ENCODE assay signal across 8 cellular contexts in genomic region chr5:140565780-140566095, GRCh38. TPM values are rescaled to one million over a fixed set of nuclear protein-coding genes. Genes with fewer than 3 reads are reported as not detected.
DNase-seq lines count a peak whose midpoint lies in the region; ATAC-seq and TF ChIP-seq lines count a peak whose summit lies in the region.

No MANE protein-coding gene starts in this region.

- no peaks in the 10 kb centered on the region for H4K20me1 ChIP-seq in mammary epithelial cell (ENCODE audit: insufficient read depth, low read length)

- in situ Hi-C loops in mammary epithelial cell (cut with MboI; ENCODE audit: low sequenced_read_pairs in 2 of 2): loop anchor here in 1 of 2 donors (10.0 kb wide), 1 partner anchor 159 kb away; no protein-coding TSS in a partner anchor

- H3K79me2 ChIP-seq in mammary epithelial cell (ENCODE audit: insufficient read depth, low read length): peaks cover 32% of the 10 kb centered on the region

- H3K27ac ChIP-seq in mammary epithelial cell (ENCODE audit: insufficient read depth, low read depth, low read length) (no peak overlapping the region), muscle layer of duodenum (ENCODE audit: low read length) (peak overlapping the region; percentile 98)

- no peaks in the 10 kb centered on the region for H3K9me3 Mint-ChIP-seq in IgD-negative memory B cell

- CTCF ChIA-PET in mammary epithelial cell (lab: Charles Lee; ENCODE audit: low non-redundant PET): no interaction called here

- H3K36me3 ChIP-seq in mammary epithelial cell (ENCODE audit: insufficient read depth, low read length) (peaks cover 8% of the 10 kb centered on the region), muscle layer of duodenum (ENCODE audit: control insufficient read depth in 1 of 2, insufficient read depth in 2 of 2, low read length in 2 of 2) (peaks cover 34 to 43% of the 10 kb centered on the region in 2 donors)

- intact Hi-C loops in mammary epithelial cell (cut with micrococcal nuclease): loop anchor here (1.0 kb wide), 1 partner anchor 70 kb away; no protein-coding TSS in a partner anchor

- peak overlapping the region in 2 of 3 donors; percentile 82 to 96 for H3K27ac Mint-ChIP-seq in IgD-negative memory B cell

- no peak for TF ChIP-seq CTCF in AG10803 (conservative IDR thresholded peaks at IDR 0.05; ENCODE audit: low read length)
- TF ChIP-seq CTCF in mammary epithelial cell (conservative IDR thresholded peaks at IDR 0.05 in 1 of 2, IDR thresholded peaks at IDR 0.05 in 1 of 2; ENCODE audit: extremely low read depth in 1 of 2, insufficient read depth in 1 of 2, low read depth in 1 of 2, low read length in 2 of 2): no peak

- H3K27me3 ChIP-seq in mammary epithelial cell (ENCODE audit: insufficient read depth, low read length) (no peaks in the 10 kb centered on the region), muscle layer of duodenum (ENCODE audit: low read depth, low read length) (no peaks in the 10 kb centered on the region)

- BruUV-seq in mammary epithelial cell (replicated peaks; lab: Mats Ljungman, UMichigan): no TSS peak

- 66% methylated on average over 4 of the region's 4 CpGs for WGBS in mammary epithelial cell (ENCODE audit: low coverage, missing lambda C conversion rate)

- H3K4me1 Mint-ChIP-seq in IgD-negative memory B cell: peaks cover 20 to 44% (median 27%) of the 10 kb centered on the region in 3 donors

- peak overlapping the region; percentile 96 for H3K4me2 ChIP-seq in mammary epithelial cell (ENCODE audit: insufficient read depth, low read depth, low read length)

- H3K9me3 ChIP-seq in mammary epithelial cell (replicated peaks; ENCODE audit: insufficient read depth, low read length) (no peaks in the 10 kb centered on the region), muscle layer of duodenum (ENCODE audit: control insufficient read depth in 1 of 2, low read length in 2 of 2) (no peaks in the 10 kb centered on the region)

- DNase-seq in AG10803 (ENCODE audit: low read depth): no peak
- DNase-seq in mammary epithelial cell: no peak
- no peak for DNase-seq in NCI-H1436 treated with DMSO at 0.1 percent for 48 hours (lab: John Stamatoyannopoulos, UW)
- no peak for DNase-seq in pons (ENCODE audit: low spot score)
- DNase-seq in stimulated activated CD4-positive, alpha-beta T cell treated with anti-CD3 and anti-CD28 coated beads, Interleukin-2, amount 100 ng/mL, for 48 hours: no peak

- no peak overlapping the region for H2AFZ ChIP-seq in mammary epithelial cell (ENCODE audit: low read depth, low read length)

- H3K4me1 ChIP-seq in mammary epithelial cell (ENCODE audit: insufficient read depth, low read length) (peaks cover 18% of the 10 kb centered on the region), muscle layer of duodenum (ENCODE audit: control insufficient read depth in 1 of 2, insufficient read depth in 2 of 2, low read length in 2 of 2) (peaks cover 24 to 68% of the 10 kb centered on the region in 2 donors)

- H3K9ac ChIP-seq in mammary epithelial cell (ENCODE audit: insufficient read depth, low read length): no peak overlapping the region

- H3K4me3 ChIP-seq in AG10803 (ENCODE audit: low read length): peak overlapping the region; percentile 98
- H3K4me3 ChIP-seq in mammary epithelial cell (replicated peaks in 1 of 3; ENCODE audit: insufficient read depth in 1 of 3, low read depth in 2 of 3, low read length in 3 of 3): peak overlapping the region; percentile 88 to 92 (median 90)
- peak overlapping the region; percentile 66 to 93 for H3K4me3 ChIP-seq in muscle layer of duodenum (ENCODE audit: low read depth in 1 of 2, low read length in 2 of 2)

- H3K27me3 Mint-ChIP-seq in IgD-negative memory B cell: no peaks in the 10 kb centered on the region

- peaks cover 15% of the 10 kb centered on the region for H3K36me3 Mint-ChIP-seq in IgD-negative memory B cell

- peak overlapping the region in 3 of 4 donors; percentile 89 to 98 (median 97) for H3K4me3 Mint-ChIP-seq in IgD-negative memory B cell

- ATAC-seq in GM21390 (IDR thresholded peaks at IDR 0.05; ENCODE audit: unreplicated experiment): no peak

- dilution Hi-C loops in mammary epithelial cell (cut with HindIII; ENCODE audit: low sequenced_read_pairs): loop anchor here (5.0 kb wide), 1 partner anchor 82 kb away; the partner anchor contains the start of genes IK and NDUFA2

RNA-seq across cellular contexts. Expression of gene SLC35A4, which starts 1.1 kb away (rescaled TPM):
- 79.8 TPM for polyA plus RNA-seq in IgD-negative memory B cell
- 10 to 100 TPM; 24.0 to 62.2 TPM for total RNA-seq in mammary epithelial cell
- 89.7 TPM for polyA plus RNA-seq in mammary epithelial cell
- 193 TPM for polyA minus RNA-seq in mammary epithelial cell

RNA-seq across cellular contexts. Expression of gene APBB3, which starts 1.3 kb away (rescaled TPM):
- polyA plus RNA-seq in IgD-negative memory B cell (4.4 TPM), mammary epithelial cell (6.4 TPM)
- total RNA-seq in mammary epithelial cell: 10 to 100 TPM; 12.2 to 18.4 TPM
- 3.4 TPM for polyA minus RNA-seq in mammary epithelial cell

RNA-seq across cellular contexts. Expression of gene SRA1, which starts 8.5 kb away (rescaled TPM):
- 31.8 TPM for polyA plus RNA-seq in IgD-negative memory B cell
- 10 to 100 TPM; 20.8 to 47.7 TPM for total RNA-seq in mammary epithelial cell
- 39.4 TPM for polyA plus RNA-seq in mammary epithelial cell
- 19.3 TPM for polyA minus RNA-seq in mammary epithelial cell

RNA-seq across cellular contexts. Expression of gene EIF4EBP3, which starts 18.3 kb away (rescaled TPM):
- polyA plus RNA-seq in IgD-negative memory B cell (32.9 TPM), mammary epithelial cell (2.8 TPM)
- 1 to 10 TPM; 1.8 to 6.0 TPM for total RNA-seq in mammary epithelial cell
- polyA minus RNA-seq in mammary epithelial cell: not detected
